ENCODE assay signal across 6 cellular contexts in the genomic region with DNA sequence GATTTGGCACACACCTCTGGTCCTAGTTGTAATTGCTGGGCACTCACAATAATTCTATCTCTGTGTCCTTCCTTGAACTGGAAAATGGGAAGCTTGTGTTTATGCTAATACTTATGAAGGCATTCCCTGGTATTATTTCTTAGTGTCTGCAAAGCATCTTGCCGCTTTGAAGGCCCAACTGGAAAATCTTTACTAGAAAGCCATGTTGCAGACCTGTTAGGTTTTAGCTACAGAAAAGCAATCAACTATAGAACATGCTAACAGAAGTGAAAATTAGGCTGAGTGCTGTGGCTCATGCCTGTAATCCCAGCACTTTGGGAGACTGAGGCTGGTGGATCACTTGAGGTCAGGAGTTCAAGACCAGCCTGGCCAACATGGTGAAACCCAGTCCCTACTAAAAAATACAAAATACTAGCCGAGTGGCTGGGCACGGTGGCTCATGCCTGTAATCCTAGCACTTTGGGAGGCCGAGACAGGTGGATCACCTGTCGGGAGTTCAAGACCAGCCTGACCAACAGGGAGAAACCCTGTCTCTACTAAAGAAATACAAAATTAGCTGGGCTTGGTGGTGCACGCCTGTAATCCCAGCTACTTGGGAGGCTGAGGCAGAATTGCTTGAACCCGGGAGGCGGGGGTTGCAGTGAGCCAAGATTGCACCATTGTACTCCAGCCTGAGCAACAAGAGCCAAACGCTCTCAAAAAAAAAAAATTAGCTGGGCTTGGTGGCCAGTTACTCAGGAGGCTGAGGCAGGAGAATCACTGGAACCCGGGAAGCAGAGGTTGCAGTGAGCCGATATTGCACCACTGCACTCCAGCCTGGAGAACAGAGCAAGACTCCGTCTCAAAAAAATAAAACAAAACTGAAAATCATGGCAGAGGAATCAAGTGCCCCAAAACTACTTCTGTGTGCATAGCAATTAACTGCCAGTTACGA. TPM values are rescaled to one million over a fixed set of nuclear protein-coding genes. Genes with fewer than 3 reads are reported as not detected.
DNase-seq lines count a peak whose midpoint lies in the region; ATAC-seq and TF ChIP-seq lines count a peak whose summit lies in the region.
"Not testable (repeated sequence)": the region's sequence is repeated elsewhere in the genome, so short reads cannot be mapped to it uniquely, and the experiment has no call there.

No MANE protein-coding gene starts in this region.

- H2AFZ ChIP-seq in smooth muscle cell (ENCODE audit: low read depth): not testable (repeated sequence)

- ATAC-seq in CD8-positive, alpha-beta T cell; T-cell (replicated peaks in 1 of 4): not testable (repeated sequence)

- peaks cover 19% of the 10 kb centered on the region for H3K36me3 ChIP-seq in CD8-positive, alpha-beta T cell (ENCODE audit: insufficient read depth, low read length)
- peaks cover 63% of the 10 kb centered on the region for H3K36me3 ChIP-seq in left ventricle myocardium inferior
- H3K36me3 ChIP-seq in smooth muscle cell (ENCODE audit: low read depth): not testable (repeated sequence)

- H3K27me3 Mint-ChIP-seq in CD8-positive, alpha-beta T cell (ENCODE audit: low read depth); IgD-negative memory B cell; T-cell; activated naive CD4-positive, alpha-beta T cell treated with anti-CD3 and anti-CD28 coated beads, Interleukin-2, amount 10 ng/mL, durations not matched to agents 7 days and 5 days: not testable (repeated sequence)

- H3K4me3 ChIP-seq in CD8-positive, alpha-beta T cell (ENCODE audit: low read depth, low read length); left ventricle myocardium inferior; smooth muscle cell: not testable (repeated sequence)

- H3K27me3 ChIP-seq in CD8-positive, alpha-beta T cell (ENCODE audit: insufficient read depth, low read length); left ventricle myocardium inferior (ENCODE audit: low read depth); smooth muscle cell (ENCODE audit: low read depth): not testable (repeated sequence)

- H3K36me3 Mint-ChIP-seq in CD8-positive, alpha-beta T cell: peaks cover 77% of the 10 kb centered on the region
- not testable (repeated sequence) for H3K36me3 Mint-ChIP-seq in IgD-negative memory B cell
- H3K36me3 Mint-ChIP-seq in T-cell: peaks cover 47% of the 10 kb centered on the region
- H3K36me3 Mint-ChIP-seq in activated naive CD4-positive, alpha-beta T cell treated with anti-CD3 and anti-CD28 coated beads, Interleukin-2, amount 10 ng/mL, durations not matched to agents 7 days and 5 days: peaks cover 63% of the 10 kb centered on the region

- WGBS in smooth muscle cell (ENCODE audit: low lambda C conversion rate): 93% methylated on average over 13 of the region's 13 CpGs

- POLR2A ChIA-PET in CD8-positive, alpha-beta T cell (lab: Charles Lee): interaction anchor here (1.2 to 1.3 kb wide), 2 partner anchors 10 to 19 kb away, joined by 3 read pairs; no protein-coding TSS in a partner anchor
- POLR2A ChIA-PET in T-cell (lab: Charles Lee): interaction anchor here (0.6 to 1.0 kb wide), 4 partner anchors 11 to 960 kb away, joined by 3 to 5 read pairs (median 4); no protein-coding TSS in a partner anchor

- not testable (repeated sequence) for H3K9me3 ChIP-seq in CD8-positive, alpha-beta T cell (ENCODE audit: low read length); left ventricle myocardium inferior (replicated peaks); smooth muscle cell (replicated peaks; ENCODE audit: low read depth)

- H3K4me2 ChIP-seq in smooth muscle cell: not testable (repeated sequence)

- H3K4me1 Mint-ChIP-seq in CD8-positive, alpha-beta T cell (ENCODE audit: low read depth): peaks cover 70% of the 10 kb centered on the region
- H3K4me1 Mint-ChIP-seq in IgD-negative memory B cell: peaks cover 36 to 50% (median 48%) of the 10 kb centered on the region in 3 donors
- peaks cover 73 to 76% (median 75%) of the 10 kb centered on the region in 3 donors for H3K4me1 Mint-ChIP-seq in T-cell
- H3K4me1 Mint-ChIP-seq in activated naive CD4-positive, alpha-beta T cell treated with anti-CD3 and anti-CD28 coated beads, Interleukin-2, amount 10 ng/mL, durations not matched to agents 7 days and 5 days: peaks cover 64% of the 10 kb centered on the region

- DNase-seq in CD8-positive, alpha-beta T cell; T-cell; activated naive CD4-positive, alpha-beta T cell treated with anti-CD3 and anti-CD28 coated beads, Interleukin-2, amount 10 ng/mL, durations not matched to agents 7 days and 5 days; left ventricle myocardium inferior; smooth muscle cell (lab: John Stamatoyannopoulos, UW; ENCODE audit: unreplicated experiment): not testable (repeated sequence)

- H3F3A ChIP-seq in smooth muscle cell (ENCODE audit: low read depth): peaks cover 44% of the 10 kb centered on the region

- H4K20me1 ChIP-seq in smooth muscle cell (ENCODE audit: low read depth): peaks cover 65% of the 10 kb centered on the region

- H3K4me3 Mint-ChIP-seq in CD8-positive, alpha-beta T cell; activated naive CD4-positive, alpha-beta T cell treated with anti-CD3 and anti-CD28 coated beads, Interleukin-2, amount 10 ng/mL, durations not matched to agents 7 days and 5 days: not testable (repeated sequence)
- H3K4me3 Mint-ChIP-seq in IgD-negative memory B cell (peak overlapping the region in 2 of 4 donors; percentile 45 to 91), T-cell (peak overlapping the region in 2 of 3 donors; percentile 21 to 95)

- peaks cover 61% of the 10 kb centered on the region for H3K4me1 ChIP-seq in CD8-positive, alpha-beta T cell (ENCODE audit: insufficient read depth, low read length)
- H3K4me1 ChIP-seq in left ventricle myocardium inferior: peaks cover 90% of the 10 kb centered on the region
- H3K4me1 ChIP-seq in smooth muscle cell (ENCODE audit: low read depth): peaks cover 29% of the 10 kb centered on the region

- intact Hi-C loops in CD8-positive, alpha-beta T cell (cut with DNase I, micrococcal nuclease): loop anchor here (10.0 kb wide), 3 partner anchors 713 to 1403 kb away; a partner anchor contains a TSS
- intact Hi-C loops in left ventricle myocardium inferior (cut with micrococcal nuclease): not testable (repeated sequence)

- H3K27ac Mint-ChIP-seq in CD8-positive, alpha-beta T cell: peak overlapping the region; percentile 16
- H3K27ac Mint-ChIP-seq in IgD-negative memory B cell (peak overlapping the region; percentile 40 to 67 (median 53)), T-cell (peak overlapping the region; percentile 78 to 82)
- H3K27ac Mint-ChIP-seq in activated naive CD4-positive, alpha-beta T cell treated with anti-CD3 and anti-CD28 coated beads, Interleukin-2, amount 10 ng/mL, durations not matched to agents 7 days and 5 days: peak overlapping the region; percentile 67

- H3K9me3 Mint-ChIP-seq in CD8-positive, alpha-beta T cell; IgD-negative memory B cell; T-cell; activated naive CD4-positive, alpha-beta T cell treated with anti-CD3 and anti-CD28 coated beads, Interleukin-2, amount 10 ng/mL, durations not matched to agents 7 days and 5 days: not testable (repeated sequence)

- CTCF ChIA-PET in CD8-positive, alpha-beta T cell (lab: Charles Lee): interaction anchor here (1.0 to 1.7 kb wide), 4 partner anchors 11 to 28 kb away, joined by 3 to 6 read pairs (median 3); no protein-coding TSS in a partner anchor
- CTCF ChIA-PET in T-cell (lab: Charles Lee): interaction anchor here (0.6 to 1.4 kb wide), 4 partner anchors 16 to 137 kb away, joined by 3 read pairs; no protein-coding TSS in a partner anchor
- CTCF ChIA-PET in activated naive CD4-positive, alpha-beta T cell treated with anti-CD3 and anti-CD28 coated beads, Interleukin-2, amount 10 ng/mL, durations not matched to agents 7 days and 5 days (lab: Charles Lee): interaction anchor here (1.0 kb wide), 1 partner anchor 15 kb away, joined by 3 read pairs; no protein-coding TSS in a partner anchor

- H3K79me2 ChIP-seq in smooth muscle cell (ENCODE audit: low read depth): peaks cover 80% of the 10 kb centered on the region

- H3K27ac ChIP-seq in CD8-positive, alpha-beta T cell (ENCODE audit: low read depth, low read length): not testable (repeated sequence)
- H3K27ac ChIP-seq in left ventricle myocardium inferior (replicated peaks): peak overlapping the region; percentile 3
- peak overlapping the region; percentile 9 for H3K27ac ChIP-seq in smooth muscle cell (ENCODE audit: low read depth)

- not testable (repeated sequence) for TF ChIP-seq CTCF in CD8-positive, alpha-beta T cell (IDR thresholded peaks at IDR 0.05); left ventricle myocardium inferior (IDR thresholded peaks at IDR 0.05; ENCODE audit: borderline replicate concordance); smooth muscle cell (IDR thresholded peaks at IDR 0.05; ENCODE audit: borderline replicate concordance, insufficient read depth, poor library complexity, severe bottlenecking)

- not testable (repeated sequence) for H3K9ac ChIP-seq in smooth muscle cell (ENCODE audit: low read depth)

RNA-seq across cellular contexts. Expression of a gene that starts 5.1 kb away (rescaled TPM):
- 100 to 1,000 TPM; 621 to 637 TPM for total RNA-seq in CD8-positive, alpha-beta T cell
- polyA plus RNA-seq in IgD-negative memory B cell (152 TPM), smooth muscle cell (109 and 110 TPM in 2 replicates)
- total RNA-seq in T-cell (100 to 1,000 TPM; 349 to 413 (median 382) TPM), left ventricle myocardium inferior (78.5 TPM), smooth muscle cell (166 and 182 TPM in 2 replicates)

RNA-seq across cellular contexts. Expression of a gene that starts 5.4 kb away (rescaled TPM):
- total RNA-seq in CD8-positive, alpha-beta T cell: 10 to 100 TPM; 40.3 to 43.1 TPM
- polyA plus RNA-seq in IgD-negative memory B cell (121 TPM), smooth muscle cell (46.2 and 47.1 TPM in 2 replicates)
- total RNA-seq in T-cell (10 to 100 TPM; 46.9 to 70.1 (median 60.0) TPM), left ventricle myocardium inferior (21.0 TPM), smooth muscle cell (28.2 and 32.5 TPM in 2 replicates)

RNA-seq across cellular contexts. Expression of a gene that starts 5.7 kb away (rescaled TPM):
- 100 to 1,000 TPM; 316 to 336 TPM for total RNA-seq in CD8-positive, alpha-beta T cell
- polyA plus RNA-seq in IgD-negative memory B cell: 41.4 TPM
- 100 to 1,000 TPM in 1 of 5 donors, 10 to 100 TPM in 4; 48.7 to 155 (median 56.6) TPM for total RNA-seq in T-cell
- 65.2 TPM for total RNA-seq in left ventricle myocardium inferior
- total RNA-seq in smooth muscle cell: 32.0 and 32.7 TPM in 2 replicates
- 52.3 and 54.7 TPM in 2 replicates for polyA plus RNA-seq in smooth muscle cell

RNA-seq across cellular contexts. Expression of a gene that starts 5.9 kb away (rescaled TPM):
- 10 to 100 TPM; 28.6 to 34.4 TPM for total RNA-seq in CD8-positive, alpha-beta T cell
- polyA plus RNA-seq in IgD-negative memory B cell (17.5 TPM), smooth muscle cell (28.1 and 31.9 TPM in 2 replicates)
- total RNA-seq in T-cell (10 to 100 TPM; 30.5 to 41.5 (median 34.6) TPM), left ventricle myocardium inferior (21.4 TPM), smooth muscle cell (56.6 and 58.6 TPM in 2 replicates)

RNA-seq across cellular contexts. Expression of a gene that starts 21.3 kb away (rescaled TPM):
- total RNA-seq in CD8-positive, alpha-beta T cell: 10 to 100 TPM; 23.9 to 27.8 TPM
- 2.7 TPM for polyA plus RNA-seq in IgD-negative memory B cell
- total RNA-seq in T-cell: 10 to 100 TPM in 3 of 5 donors, 1 to 10 TPM in 2; 5.9 to 14.7 (median 13.5) TPM
- total RNA-seq in left ventricle myocardium inferior: 411 TPM
- total RNA-seq in smooth muscle cell: 131 and 134 TPM in 2 replicates
- 157 and 158 TPM in 2 replicates for polyA plus RNA-seq in smooth muscle cell

Comparison
In these comparisons a context has a peak if more than half of its experiments do, and no peak if none do; other contexts are left out.
1. H3K27ac Mint-ChIP-seq: peak in every context shown above with its lines; median percentile 80 in T-cell; 67 in activated naive CD4-positive, alpha-beta T cell treated with anti-CD3 and anti-CD28 coated beads, Interleukin-2, amount 10 ng/mL, durations not matched to agents 7 days and 5 days; 53 in IgD-negative memory B cell; 16 in CD8-positive, alpha-beta T cell.